Comparison of ENCODE assay signal across 8 cellular contexts in the genomic region with DNA sequence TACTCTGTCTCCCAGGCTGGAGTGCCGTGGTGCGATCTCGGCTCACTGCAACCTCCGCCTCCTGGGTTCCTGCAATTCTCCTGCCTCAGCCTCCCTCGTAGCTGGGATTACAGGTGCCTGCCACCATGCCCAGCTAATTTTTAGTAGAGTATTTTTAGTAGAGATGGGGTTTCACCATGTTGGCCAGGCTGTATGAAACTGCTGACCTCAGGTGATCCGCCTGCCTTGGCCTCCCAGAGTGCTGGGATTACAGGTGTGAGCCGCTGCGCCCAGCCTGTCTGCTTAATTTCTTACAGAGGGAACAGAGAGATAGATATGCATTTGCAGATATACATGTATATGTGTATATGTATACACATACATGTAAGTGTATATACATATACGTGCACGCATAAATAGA. TPM values are rescaled to one million over a fixed set of nuclear protein-coding genes. Genes with fewer than 3 reads are reported as not detected.
DNase-seq lines count a peak whose midpoint lies in the region; ATAC-seq and TF ChIP-seq lines count a peak whose summit lies in the region.
"Not testable (repeated sequence)": the region's sequence is repeated elsewhere in the genome, so short reads cannot be mapped to it uniquely, and the experiment has no call there.

No MANE protein-coding gene starts in this region.

- not testable (repeated sequence) for H3K27ac Mint-ChIP-seq in activated B cell treated with CpG ODN at 0.5 μM for 24 hours; activated naive CD8-positive, alpha-beta T cell; mesothelial cell of epicardium; neural crest cell (ENCODE audit: unreplicated experiment); type B pancreatic cell

- POLR2A ChIA-PET in PC-3 (lab: Charles Lee; ENCODE audit: unreplicated experiment) = not testable (repeated sequence)
- POLR2A ChIA-PET in activated B cell treated with CpG ODN at 0.5 μM for 24 hours (lab: Charles Lee) = interaction anchor here (3.5 kb wide), 1 partner anchor 190 kb away, joined by 23 read pairs; the partner anchor contains the start of gene JAK2

- H3K9me3 ChIP-seq in BLaER1 treated with 17β-estradiol and CSF1 and Interleukin-3, amounts not matched to agents 10 nM and 100 nM (replicated peaks in 1 of 11) = peaks cover 0 to 14% (median 9%) of the 10 kb centered on the region in 11 experiments; a peak in 14 of 22 replicates
- not testable (repeated sequence) for H3K9me3 ChIP-seq in HAP-1; PC-3 (ENCODE audit: low read length)

- not testable (repeated sequence) for H3K9me2 ChIP-seq in PC-3 (replicated peaks; ENCODE audit: low read length)

- not testable (repeated sequence) for H3F3A ChIP-seq in PC-3 (ENCODE audit: low read length, unreplicated experiment)

- intact Hi-C loops in PC-3 (cut with micrococcal nuclease) = loop anchor here (5.0 kb wide), 2 partner anchors 33 to 37 kb away; no protein-coding TSS in a partner anchor
- intact Hi-C loops in activated B cell treated with CpG ODN at 0.5 μM for 24 hours (cut with micrococcal nuclease) = loop anchor here (10.0 kb wide), 2 partner anchors 1270 to 1890 kb away; partner anchors contain the start of gene RFX3

- H3K4me3 Mint-ChIP-seq in activated B cell treated with CpG ODN at 0.5 μM for 24 hours = peak overlapping the region; percentile 97
- peak overlapping the region; percentile 97 for H3K4me3 Mint-ChIP-seq in activated naive CD8-positive, alpha-beta T cell
- H3K4me3 Mint-ChIP-seq in mesothelial cell of epicardium = peak overlapping the region; percentile 2
- H3K4me3 Mint-ChIP-seq in neural crest cell = peak overlapping the region; percentile 94
- peak overlapping the region; percentile 98 for H3K4me3 Mint-ChIP-seq in type B pancreatic cell

- CTCF ChIA-PET in PC-3 (lab: Charles Lee); activated B cell treated with CpG ODN at 0.5 μM for 24 hours (lab: Charles Lee): not testable (repeated sequence)

- not testable (repeated sequence) for H3K36me3 Mint-ChIP-seq in activated B cell treated with CpG ODN at 0.5 μM for 24 hours (ENCODE audit: low read depth); activated naive CD8-positive, alpha-beta T cell; mesothelial cell of epicardium; neural crest cell (ENCODE audit: low read depth); type B pancreatic cell

- peaks cover 31 to 57% (median 43%) of the 10 kb centered on the region in 10 experiments for H3K4me1 ChIP-seq in BLaER1 treated with 17β-estradiol and CSF1 and Interleukin-3, amounts not matched to agents 10 nM and 100 nM
- peaks cover 22% of the 10 kb centered on the region for H3K4me1 ChIP-seq in HAP-1
- H3K4me1 ChIP-seq in PC-3 (ENCODE audit: insufficient read depth, low read length) = not testable (repeated sequence)

- peaks cover 74% of the 10 kb centered on the region for H3K79me2 ChIP-seq in PC-3 (ENCODE audit: low read length)

- peaks cover 60% of the 10 kb centered on the region for H3K4me1 Mint-ChIP-seq in activated B cell treated with CpG ODN at 0.5 μM for 24 hours
- peaks cover 52% of the 10 kb centered on the region for H3K4me1 Mint-ChIP-seq in activated naive CD8-positive, alpha-beta T cell (ENCODE audit: low read depth)
- H3K4me1 Mint-ChIP-seq in mesothelial cell of epicardium = peaks cover 31% of the 10 kb centered on the region
- peaks cover 34% of the 10 kb centered on the region for H3K4me1 Mint-ChIP-seq in neural crest cell
- peaks cover 23% of the 10 kb centered on the region for H3K4me1 Mint-ChIP-seq in type B pancreatic cell (ENCODE audit: unreplicated experiment)

- H3K9ac ChIP-seq in BLaER1 treated with 17β-estradiol and CSF1 and Interleukin-3, amounts not matched to agents 10 nM and 100 nM; PC-3 (ENCODE audit: low read length): not testable (repeated sequence)

- ATAC-seq in PC-3; activated B cell treated with CpG ODN at 0.5 μM for 24 hours (ENCODE audit: low read depth): not testable (repeated sequence)

- not testable (repeated sequence) for H3K27me3 Mint-ChIP-seq in activated B cell treated with CpG ODN at 0.5 μM for 24 hours; activated naive CD8-positive, alpha-beta T cell; mesothelial cell of epicardium (ENCODE audit: low read depth); type B pancreatic cell
- H3K27me3 Mint-ChIP-seq in neural crest cell (ENCODE audit: low read depth) = peaks cover 11% of the 10 kb centered on the region

- peak overlapping the region; percentile 80 to 98 (median 90); a peak in 19 of 22 replicates for H3K4me2 ChIP-seq in BLaER1 treated with 17β-estradiol and CSF1 and Interleukin-3, amounts not matched to agents 10 nM and 100 nM
- H3K4me2 ChIP-seq in PC-3 (ENCODE audit: low read length) = peak overlapping the region; percentile 91

- peaks cover 0 to 69% (median 53%) of the 10 kb centered on the region in 11 experiments; a peak in 16 of 22 replicates for H4K20me1 ChIP-seq in BLaER1 treated with 17β-estradiol and CSF1 and Interleukin-3, amounts not matched to agents 10 nM and 100 nM
- H4K20me1 ChIP-seq in PC-3 (ENCODE audit: low read length) = peaks cover 42% of the 10 kb centered on the region

- H3K9me3 Mint-ChIP-seq in activated B cell treated with CpG ODN at 0.5 μM for 24 hours; activated naive CD8-positive, alpha-beta T cell (ENCODE audit: low read depth); mesothelial cell of epicardium; neural crest cell; type B pancreatic cell: not testable (repeated sequence)

- not testable (repeated sequence) for TF ChIP-seq CTCF in PC-3 (conservative IDR thresholded peaks at IDR 0.05; ENCODE audit: low read depth, low read length); activated B cell treated with CpG ODN at 0.5 μM for 24 hours (IDR thresholded peaks at IDR 0.05); mesothelial cell of epicardium (IDR thresholded peaks at IDR 0.05; ENCODE audit: unreplicated experiment); neural crest cell (conservative IDR thresholded peaks at IDR 0.05); type B pancreatic cell (conservative IDR thresholded peaks at IDR 0.05)

- not testable (repeated sequence) for DNase-seq in HAP-1 (ENCODE audit: low spot score in 2 of 2); PC-3; activated B cell treated with CpG ODN at 0.5 μM for 24 hours; mesothelial cell of epicardium (ENCODE audit: low spot score in 2 of 2, unreplicated experiment in 2 of 2); neural crest cell (ENCODE audit: low read depth, low spot score); type B pancreatic cell (ENCODE audit: extremely low spot score, unreplicated experiment)

- not testable (repeated sequence) for H2AFZ ChIP-seq in PC-3 (ENCODE audit: low read length)

- not testable (repeated sequence) for H3K27ac ChIP-seq in BLaER1 treated with 17β-estradiol and CSF1 and Interleukin-3, amounts not matched to agents 10 nM and 100 nM; PC-3 (ENCODE audit: low read length)

- in situ Hi-C loops in HAP-1 (cut with MboI; ENCODE audit: low sequenced_read_pairs) = not testable (repeated sequence)

- BruUV-seq in PC-3 (replicated peaks; lab: Mats Ljungman, UMichigan) = not testable (repeated sequence)

- H3K4me3 ChIP-seq in BLaER1 treated with 17β-estradiol and CSF1 and Interleukin-3, amounts not matched to agents 10 nM and 100 nM = not testable (repeated sequence)
- peak overlapping the region; percentile 89; the same call in 1 of the 2 replicates for H3K4me3 ChIP-seq in HAP-1
- peak overlapping the region; percentile 81 for H3K4me3 ChIP-seq in PC-3 (ENCODE audit: low read length)

- H3K36me3 ChIP-seq in BLaER1 treated with 17β-estradiol and CSF1 and Interleukin-3, amounts not matched to agents 10 nM and 100 nM = peaks cover 0 to 11% (median 3%) of the 10 kb centered on the region in 11 experiments; a peak in 6 of 22 replicates
- not testable (repeated sequence) for H3K36me3 ChIP-seq in HAP-1 (replicated peaks); PC-3 (ENCODE audit: low read depth, low read length)

- H3K27me3 ChIP-seq in BLaER1 treated with 17β-estradiol and CSF1 and Interleukin-3, amounts not matched to agents 10 nM and 100 nM; HAP-1 (ENCODE audit: low read depth); PC-3 (ENCODE audit: low read length): not testable (repeated sequence)

RNA-seq across cellular contexts. Expression of gene RCL1, which starts 2.4 kb away (rescaled TPM):
- 52.2 and 61.5 TPM in 2 replicates for total RNA-seq in PC-3 (2014; rRNA removed)
- total RNA-seq in activated B cell treated with CpG ODN at 0.5 μM for 24 hours = 23.9 and 26.0 TPM in 2 replicates
- 21.2 to 22.8 TPM (median 21.4 TPM) in 3 replicates for total RNA-seq in mesothelial cell of epicardium
- 12.7 TPM in 2 replicates for total RNA-seq in neural crest cell
- total RNA-seq in type B pancreatic cell (ENCODE audit: low replicate concordance) = 12.9 and 15.6 TPM in 2 replicates

RNA-seq across cellular contexts. Expression of gene AK3, which starts 54.1 kb away (rescaled TPM):
- 42.2 and 79.2 TPM in 2 replicates for total RNA-seq in PC-3 (2014; rRNA removed)
- 14.5 and 16.9 TPM in 2 replicates for total RNA-seq in activated B cell treated with CpG ODN at 0.5 μM for 24 hours
- total RNA-seq in mesothelial cell of epicardium = 48.5 to 57.2 TPM (median 54.2 TPM) in 3 replicates
- 59.0 and 67.4 TPM in 2 replicates for total RNA-seq in neural crest cell
- total RNA-seq in type B pancreatic cell (ENCODE audit: low replicate concordance) = 47.5 and 50.0 TPM in 2 replicates

Comparison
In these comparisons a context has a peak if more than half of its experiments do, and no peak if none do; other contexts are left out.
1. H3K4me3 Mint-ChIP-seq: peak in every context shown above with its lines; median percentile 98 in type B pancreatic cell; 97 in activated B cell treated with CpG ODN at 0.5 μM for 24 hours; 97 in activated naive CD8-positive, alpha-beta T cell; 94 in neural crest cell; 2 in mesothelial cell of epicardium.